17 cellular contexts compared by ENCODE assay signal in the genomic region with DNA sequence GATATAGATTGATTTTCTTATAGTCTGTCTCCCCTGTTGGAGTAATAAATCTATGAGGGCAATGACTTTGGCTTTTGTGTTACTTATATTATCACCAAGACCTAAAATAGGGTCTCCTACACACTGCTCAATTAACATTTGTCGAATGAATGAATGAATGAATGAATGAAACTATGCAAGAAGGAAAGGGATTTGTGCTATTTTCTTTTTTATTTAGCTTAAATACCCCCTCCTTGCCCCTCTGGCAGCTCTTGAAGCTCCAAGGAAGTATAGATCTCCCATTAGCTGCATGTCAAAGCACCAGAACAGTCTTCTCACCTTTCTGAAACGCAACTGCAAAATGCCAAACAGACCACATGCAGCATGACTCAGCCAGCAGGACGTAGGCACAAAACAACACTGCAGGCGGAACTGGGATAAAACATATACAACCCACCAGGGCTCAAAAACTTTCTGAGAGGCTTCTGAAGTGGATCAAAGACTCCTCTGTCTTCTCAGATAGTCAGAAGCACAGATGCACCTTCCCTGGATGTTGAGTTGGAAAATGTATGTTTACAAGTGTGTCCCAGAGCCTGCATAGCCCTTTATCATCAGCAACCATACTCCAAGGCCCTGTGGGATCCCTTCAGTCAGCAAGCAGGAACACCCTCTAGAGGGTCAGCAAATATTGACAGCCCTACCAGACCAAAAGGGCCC.
DNase-seq lines count a peak whose midpoint lies in the region; ATAC-seq and TF ChIP-seq lines count a peak whose summit lies in the region.
"Had no signal": no experiment of that assay in that cellular context is flagged by ENCODE, and none has a peak within 500 bp of the region (broad histone marks: within the 10 kb centered on the region; RNA-seq: fewer than 3 reads in every experiment).

No MANE protein-coding gene starts in this region.

- no peak for TF ChIP-seq RAD21 in SK-N-SH (IDR thresholded peaks at IDR 0.05; ENCODE audit: low read length)

- POLR2A ChIA-PET in SK-N-SH (lab: Yijun Ruan, JAX) = no interaction called here

- TF ChIP-seq CTCF in SK-N-SH (IDR thresholded peaks at IDR 0.05) (no peak), fibroblast of lung (conservative IDR thresholded peaks at IDR 0.05 in 1 of 2, IDR thresholded peaks at IDR 0.05 in 1 of 2; ENCODE audit: low read depth in 1 of 2, low read length in 2 of 2) (no peak)

- peak; percentile 51 for DNase-seq in A172 (ENCODE audit: low spot score)
- DNase-seq in GM23248 = peak; percentile 16
- DNase-seq in SK-N-SH = no peak
- DNase-seq in fibroblast of lung (ENCODE audit: low read depth in 2 of 2) = peak; percentile 2 to 59
- no peak for DNase-seq in sciatic nerve (ENCODE audit: low spot score)
- DNase-seq in DMS114 treated with DMSO at 0.1 percent for 48 hours (lab: John Stamatoyannopoulos, UW; ENCODE audit: unreplicated experiment) = no peak
- DNase-seq in AML-193 (lab: John Stamatoyannopoulos, UW) = no peak
- DNase-seq: activated gamma-delta T cell; glutamatergic neuron; GOT3; left colon; MG63; naive thymus-derived CD8-positive, alpha-beta T cell; stimulated activated CD4-positive, alpha-beta T cell treated with anti-CD3 and anti-CD28 coated beads, Interleukin-4, amount 100 ng/mL, for 24 hours; stimulated activated naive B cell treated with anti-CD40 and anti-IgM and Interleukin-4, amounts not matched to agents 10 μg/mL and 1 μg/mL and 100 μg/mL, for 72 hours had no signal

- H3K27me3 ChIP-seq in GM23248 (replicated peaks; ENCODE audit: insufficient read depth) (peaks cover 14% of the 10 kb centered on the region), SK-N-SH (ENCODE audit: insufficient read depth) (no peaks in the 10 kb centered on the region; the same call in 1 of the 2 replicates), fibroblast of lung (ENCODE audit: control insufficient read depth, insufficient read depth, low read length) (no peaks in the 10 kb centered on the region)
- H3K27me3 ChIP-seq: MG63, right atrium auricular region had no signal

- no peaks in the 10 kb centered on the region for H3K9me2 ChIP-seq in GM23248 (ENCODE audit: insufficient read depth)
- no peaks in the 10 kb centered on the region for H3K9me2 ChIP-seq in SK-N-SH

- CTCF ChIA-PET in SK-N-SH (lab: Yijun Ruan, JAX) = interaction anchor here (0.8 to 1.9 kb wide), 3 partner anchors 22 to 24 kb away, joined by 3 to 6 read pairs (median 4); no protein-coding TSS in a partner anchor

- no peak overlapping the region for H3K4me3 ChIP-seq in GM23248
- no peak overlapping the region; a peak in 1 of 4 replicates for H3K4me3 ChIP-seq in SK-N-SH (ENCODE audit: low read depth in 2 of 2, low read length in 1 of 2)
- no peak overlapping the region for H3K4me3 ChIP-seq in fibroblast of lung (replicated peaks in 1 of 4; ENCODE audit: control extremely low read depth in 1 of 4, insufficient read depth in 1 of 4, low read depth in 3 of 4, low read length in 4 of 4)
- H3K4me3 ChIP-seq: MG63, right atrium auricular region had no signal

- H3K4me1 ChIP-seq in GM23248 (ENCODE audit: insufficient read depth) (no peaks in the 10 kb centered on the region), SK-N-SH (ENCODE audit: control insufficient read depth in 1 of 2, insufficient read depth in 2 of 2, low read depth in 1 of 2, low read length in 1 of 2) (no peaks in the 10 kb centered on the region; a peak in 1 of 4 replicates), fibroblast of lung (ENCODE audit: control insufficient read depth, extremely low read depth, insufficient read depth, low read length) (no peaks in the 10 kb centered on the region)
- H3K4me1 ChIP-seq: right atrium auricular region had no signal

- H3K4me2 ChIP-seq in GM23248 (ENCODE audit: unreplicated experiment) (no peak overlapping the region), SK-N-SH (no peak overlapping the region), fibroblast of lung (ENCODE audit: extremely low read depth, insufficient read depth, low read length) (no peak overlapping the region)

- no peak for TF ChIP-seq EP300 in SK-N-SH (IDR thresholded peaks at IDR 0.05; ENCODE audit: borderline replicate concordance in 1 of 2, low read depth in 1 of 2, low read length in 1 of 2)

- no peak for ATAC-seq in sciatic nerve
- no peak for ATAC-seq in GM18873 (IDR thresholded peaks at IDR 0.05; ENCODE audit: low FRiP score, unreplicated experiment)
- ATAC-seq: left colon; naive thymus-derived CD8-positive, alpha-beta T cell; stimulated activated naive B cell treated with anti-CD40 and anti-IgM and Interleukin-4, amounts not matched to agents 10 μg/mL and 1 μg/mL and 100 μg/mL, for 72 hours had no signal

- intact Hi-C loops in sciatic nerve (cut with DNase I) = no loop called here

- H3K27ac ChIP-seq in GM23248 (no peak overlapping the region), SK-N-SH (ENCODE audit: low read depth in 2 of 2, low read length in 1 of 2) (no peak overlapping the region), fibroblast of lung (ENCODE audit: insufficient read depth, low read length) (no peak overlapping the region)
- H3K27ac ChIP-seq: right atrium auricular region had no signal

- H3K9me3 ChIP-seq in GM23248 (ENCODE audit: low read depth) (no peaks in the 10 kb centered on the region), SK-N-SH (no peaks in the 10 kb centered on the region), fibroblast of lung (ENCODE audit: control insufficient read depth, insufficient read depth, low read depth, low read length) (no peaks in the 10 kb centered on the region)
- H3K9me3 ChIP-seq: MG63, right atrium auricular region had no signal

- H2AFZ ChIP-seq in GM23248 = no peak overlapping the region
- no peak overlapping the region for H2AFZ ChIP-seq in SK-N-SH (ENCODE audit: low read depth)
- no peak overlapping the region for H2AFZ ChIP-seq in fibroblast of lung (ENCODE audit: low read length)

- H4K20me1 ChIP-seq in GM23248 (ENCODE audit: insufficient read depth) (no peaks in the 10 kb centered on the region), SK-N-SH (ENCODE audit: insufficient read depth) (no peaks in the 10 kb centered on the region), fibroblast of lung (ENCODE audit: control insufficient read depth, extremely low read depth, insufficient read depth, low read length) (no peaks in the 10 kb centered on the region)

- no peaks in the 10 kb centered on the region for H3K36me3 ChIP-seq in GM23248 (ENCODE audit: low read depth)
- no peaks in the 10 kb centered on the region for H3K36me3 ChIP-seq in SK-N-SH (replicated peaks in 1 of 2; ENCODE audit: control insufficient read depth in 1 of 2, insufficient read depth in 2 of 2, low read length in 1 of 2)
- no peaks in the 10 kb centered on the region for H3K36me3 ChIP-seq in fibroblast of lung (ENCODE audit: control insufficient read depth, insufficient read depth, low read length)
- H3K36me3 ChIP-seq: MG63, right atrium auricular region had no signal

- WGBS in GM23248 (ENCODE audit: low coverage in 1 of 2, low lambda C conversion rate in 2 of 2, missing lambda C conversion rate in 2 of 2), 2 experiments = 4 to 12% methylated on average over 4 of the region's 4 CpGs
- WGBS in SK-N-SH (ENCODE audit: low lambda C conversion rate) = 14% methylated on average over 4 of the region's 4 CpGs

- H3K9ac ChIP-seq in GM23248 (no peak overlapping the region), SK-N-SH (no peak overlapping the region), fibroblast of lung (ENCODE audit: insufficient read depth, low read length) (no peak overlapping the region)

- H3K79me2 ChIP-seq in GM23248 (ENCODE audit: insufficient read depth) (no peaks in the 10 kb centered on the region), SK-N-SH (ENCODE audit: insufficient read depth) (no peaks in the 10 kb centered on the region), fibroblast of lung (ENCODE audit: control insufficient read depth, insufficient read depth, low read length) (no peaks in the 10 kb centered on the region)

- no peaks in the 10 kb centered on the region for H3F3A ChIP-seq in GM23248 (ENCODE audit: insufficient read depth)
- H3F3A ChIP-seq in SK-N-SH (replicated peaks; ENCODE audit: insufficient read depth) = no peaks in the 10 kb centered on the region

- in situ Hi-C loops in GM23248 (cut with MboI) = no loop called here

TF ChIP-seq in SK-N-SH, 30 proteins besides CTCF, POLR2A, EP300 and RAD21:
- TF ChIP-seq, protein P1, sequence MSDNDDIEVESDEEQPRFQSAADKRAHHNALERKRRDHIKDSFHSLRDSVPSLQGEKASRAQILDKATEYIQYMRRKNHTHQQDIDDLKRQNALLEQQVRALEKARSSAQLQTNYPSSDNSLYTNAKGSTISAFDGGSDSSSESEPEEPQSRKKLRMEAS (IDR thresholded peaks at IDR 0.05; ENCODE audit: low read depth) = 0 out of 2 replicates have a peak, but pooled peaks have one; percentile 26
- no peak for TF ChIP-seq MXI1 (IDR thresholded peaks at IDR 0.05; ENCODE audit: low read depth, low read length)

Comparison
In these comparisons a context has a peak if more than half of its experiments do, and no peak if none do; other contexts are left out.
1. DNase-seq: peak in A172 (single experiment), GM23248 (single experiment) and fibroblast of lung (2 of 2); none in SK-N-SH (single experiment), sciatic nerve (single experiment), DMS114 treated with DMSO at 0.1 percent for 48 hours (single experiment) and AML-193 (0 of 2).